In genomic region chr1:202106340-202107284, GRCh38 we compare ENCODE assay signal across 10 cellular contexts. TPM values are rescaled to one million over a fixed set of nuclear protein-coding genes. Genes with fewer than 3 reads are reported as not detected.
DNase-seq lines count a peak whose midpoint lies in the region; ATAC-seq and TF ChIP-seq lines count a peak whose summit lies in the region.
"Had no signal": no experiment of that assay in that cellular context is flagged by ENCODE, and none has a peak within 500 bp of the region (broad histone marks: within the 10 kb centered on the region; RNA-seq: fewer than 3 reads in every experiment).

No MANE protein-coding gene starts in this region.

- no peak for TF ChIP-seq CTCF in endodermal cell (conservative IDR thresholded peaks at IDR 0.05)
- no peak for TF ChIP-seq CTCF in sigmoid colon (IDR thresholded peaks at IDR 0.05)

- H3K4me1 ChIP-seq in endodermal cell (ENCODE audit: control insufficient read depth, insufficient read depth, low read length) (peaks cover 10% of the 10 kb centered on the region), mucosa of stomach (ENCODE audit: control insufficient read depth, insufficient read depth, low read length) (peaks cover 65% of the 10 kb centered on the region), sigmoid colon (no peaks in the 10 kb centered on the region)

- intact Hi-C loops in sigmoid colon (cut with DNase I): no loop called here

- H3K36me3 Mint-ChIP-seq in endodermal cell (ENCODE audit: low read depth): no peaks in the 10 kb centered on the region
- H3K36me3 Mint-ChIP-seq in naive thymus-derived CD8-positive, alpha-beta T cell: no peaks in the 10 kb centered on the region

- no peak overlapping the region for H3K4me3 ChIP-seq in endodermal cell (ENCODE audit: low read length)
- H3K4me3 ChIP-seq in mucosa of stomach (ENCODE audit: low read length): peak overlapping the region; percentile 44
- H3K4me3 ChIP-seq in sigmoid colon: no peak overlapping the region

- no peaks in the 10 kb centered on the region for H3K9me3 Mint-ChIP-seq in endodermal cell
- H3K9me3 Mint-ChIP-seq in naive thymus-derived CD8-positive, alpha-beta T cell: no peaks in the 10 kb centered on the region
- H3K9me3 Mint-ChIP-seq: activated T-helper 1 cell treated with anti-CD3 and anti-CD28 coated beads, Interleukin-12 subunit alpha, Interleukin-12 subunit beta, Interleukin-2, Interleukin-4 antibody, amounts not matched to agents 30 ng/mL and 10 ng/mL and 1 ng/mL, durations not matched to agents 14 hours and 24 hours and 36 hours had no signal

- peak in 1 of 2 donors; percentile 28 for TF ChIP-seq POLR2A in sigmoid colon (IDR thresholded peaks at IDR 0.05)

- H3K36me3 ChIP-seq in endodermal cell (ENCODE audit: control insufficient read depth, insufficient read depth, low read length): no peaks in the 10 kb centered on the region
- H3K36me3 ChIP-seq in mucosa of stomach (ENCODE audit: control insufficient read depth, insufficient read depth, low read length): no peaks in the 10 kb centered on the region
- no peaks in the 10 kb centered on the region for H3K36me3 ChIP-seq in sigmoid colon

- H3K27me3 ChIP-seq in endodermal cell (ENCODE audit: control insufficient read depth, insufficient read depth, low read length, poor library complexity, severe bottlenecking): no peaks in the 10 kb centered on the region
- no peaks in the 10 kb centered on the region for H3K27me3 ChIP-seq in mucosa of stomach (ENCODE audit: control insufficient read depth, insufficient read depth, low read length)
- H3K27me3 ChIP-seq in sigmoid colon: peaks cover 0 to 6% (median 0%) of the 10 kb centered on the region in 3 donors

- TF ChIP-seq EP300 in sigmoid colon (IDR thresholded peaks at IDR 0.05): no peak

- no peak overlapping the region for H3K4me3 Mint-ChIP-seq in endodermal cell
- no peak overlapping the region for H3K4me3 Mint-ChIP-seq in naive thymus-derived CD8-positive, alpha-beta T cell
- H3K4me3 Mint-ChIP-seq: activated T-helper 1 cell treated with anti-CD3 and anti-CD28 coated beads, Interleukin-12 subunit alpha, Interleukin-12 subunit beta, Interleukin-2, Interleukin-4 antibody, amounts not matched to agents 30 ng/mL and 10 ng/mL and 1 ng/mL, durations not matched to agents 14 hours and 24 hours and 36 hours had no signal

- H3K9me3 ChIP-seq in endodermal cell (ENCODE audit: control insufficient read depth, low read length) (no peaks in the 10 kb centered on the region), mucosa of stomach (ENCODE audit: control insufficient read depth, low read length) (no peaks in the 10 kb centered on the region), sigmoid colon (no peaks in the 10 kb centered on the region)

- ATAC-seq in naive thymus-derived CD8-positive, alpha-beta T cell: no peak

- DNase-seq in DMS53 (lab: John Stamatoyannopoulos, UW): peak; percentile 97
- DNase-seq in NCI-H146 (lab: John Stamatoyannopoulos, UW): peak; percentile 90
- DNase-seq in endodermal cell: peak; percentile 69
- no peak for DNase-seq in HuH-7 (ENCODE audit: low spot score)
- no peak for DNase-seq in NOMO-1 treated with DMSO at 0.1 percent for 48 hours (lab: John Stamatoyannopoulos, UW; ENCODE audit: unreplicated experiment)
- no peak for DNase-seq in naive thymus-derived CD8-positive, alpha-beta T cell
- DNase-seq in sigmoid colon: no peak
- DNase-seq: T-helper 2 cell had no signal

- 88 to 97% methylated on average over 3 to 11 of the region's 11 CpGs for WGBS in endodermal cell (ENCODE audit: insufficient coverage in 1 of 2, insufficient read length in 1 of 2), 2 experiments
- 17 to 65% methylated on average over 11 of the region's 11 CpGs for WGBS in sigmoid colon, 2 donors

- H3K27me3 Mint-ChIP-seq in endodermal cell (ENCODE audit: insufficient read depth): no peaks in the 10 kb centered on the region
- peaks cover 0 to 8% (median 0%) of the 10 kb centered on the region in 5 donors for H3K27me3 Mint-ChIP-seq in naive thymus-derived CD8-positive, alpha-beta T cell

- POLR2A ChIA-PET in naive thymus-derived CD8-positive, alpha-beta T cell (lab: Charles Lee): interaction anchor here (0.6 kb wide), 1 partner anchor 8 kb away, joined by 4 read pairs; no protein-coding TSS in a partner anchor

- H3K27ac ChIP-seq in endodermal cell (ENCODE audit: low read depth, low read length) (no peak overlapping the region), sigmoid colon (peak overlapping the region in 2 of 4 donors; percentile 1 to 42)

- H3K9ac ChIP-seq in endodermal cell (ENCODE audit: extremely low read depth, low read length, poor library complexity, severe bottlenecking): no peak overlapping the region
- peak overlapping the region; percentile 95 for H3K9ac ChIP-seq in mucosa of stomach (ENCODE audit: low read length)

- peak overlapping the region; percentile 97 for H3K27ac Mint-ChIP-seq in endodermal cell
- H3K27ac Mint-ChIP-seq in naive thymus-derived CD8-positive, alpha-beta T cell: no peak overlapping the region
- H3K27ac Mint-ChIP-seq: activated T-helper 1 cell treated with anti-CD3 and anti-CD28 coated beads, Interleukin-12 subunit alpha, Interleukin-12 subunit beta, Interleukin-2, Interleukin-4 antibody, amounts not matched to agents 30 ng/mL and 10 ng/mL and 1 ng/mL, durations not matched to agents 14 hours and 24 hours and 36 hours had no signal

- peaks cover 38% of the 10 kb centered on the region for H3K4me1 Mint-ChIP-seq in endodermal cell
- no peaks in the 10 kb centered on the region for H3K4me1 Mint-ChIP-seq in naive thymus-derived CD8-positive, alpha-beta T cell

RNA-seq across cellular contexts. Expression of gene GPR37L1, which starts 16.1 kb away (rescaled TPM):
- under 1 TPM in 1 of 2 donors, not detected in 1; 0.04 TPM for total RNA-seq in endodermal cell
- polyA plus RNA-seq in endodermal cell (2013, experiment 1 of 2): 0.07 TPM
- polyA plus RNA-seq in endodermal cell (2013, experiment 2 of 2): 0.12 TPM
- total RNA-seq in naive thymus-derived CD8-positive, alpha-beta T cell: not detected
- under 1 TPM in 2 of 3 donors, not detected in 1; 0.02 to 0.19 TPM for polyA plus RNA-seq in naive thymus-derived CD8-positive, alpha-beta T cell
- total RNA-seq in sigmoid colon: under 1 TPM; under 0.01 to 0.36 (median 0.27) TPM
- polyA plus RNA-seq in sigmoid colon: 1 to 10 TPM in 1 of 3 donors, under 1 TPM in 1, not detected in 1; 0.92 to 1.8 TPM
- total RNA-seq: activated T-helper 1 cell treated with anti-CD3 and anti-CD28 coated beads, Interleukin-12 subunit alpha, Interleukin-12 subunit beta, Interleukin-2, Interleukin-4 antibody, amounts not matched to agents 30 ng/mL and 10 ng/mL and 1 ng/mL, durations not matched to agents 14 hours and 24 hours and 36 hours had no signal

RNA-seq across cellular contexts. Expression of gene ARL8A, which starts 37.9 kb away (rescaled TPM):
- total RNA-seq in endodermal cell: 10 to 100 TPM; 72.8 to 82.0 TPM
- polyA plus RNA-seq in endodermal cell (2013, experiment 1 of 2): 52.4 TPM
- 54.7 TPM for polyA plus RNA-seq in endodermal cell (2013, experiment 2 of 2)
- 10 to 100 TPM; 43.3 to 50.0 TPM for total RNA-seq in naive thymus-derived CD8-positive, alpha-beta T cell
- polyA plus RNA-seq in naive thymus-derived CD8-positive, alpha-beta T cell: 1 to 10 TPM; 4.9 to 6.4 (median 5.6) TPM
- total RNA-seq in sigmoid colon: 10 to 100 TPM; 21.6 to 29.0 (median 25.2) TPM
- 10 to 100 TPM; 13.8 to 22.4 (median 15.7) TPM for polyA plus RNA-seq in sigmoid colon

RNA-seq across cellular contexts. Expression of gene PTPN7, which starts 53.8 kb away (rescaled TPM):
- not detected for total RNA-seq in endodermal cell
- not detected for polyA plus RNA-seq in endodermal cell (2013, experiment 1 of 2)
- not detected for polyA plus RNA-seq in endodermal cell (2013, experiment 2 of 2)
- 10 to 100 TPM; 35.9 to 37.4 TPM for total RNA-seq in naive thymus-derived CD8-positive, alpha-beta T cell
- polyA plus RNA-seq in naive thymus-derived CD8-positive, alpha-beta T cell: 10 to 100 TPM; 37.7 to 44.4 (median 39.1) TPM
- 1 to 10 TPM in 2 of 4 donors, under 1 TPM in 1, not detected in 1; 0.71 to 6.2 (median 3.0) TPM for total RNA-seq in sigmoid colon
- polyA plus RNA-seq in sigmoid colon: 10 to 100 TPM in 1 of 3 donors, 1 to 10 TPM in 2; 2.3 to 18.2 (median 6.0) TPM

Comparison
In these comparisons a context has a peak if more than half of its experiments do, and no peak if none do; other contexts are left out.
1. DNase-seq: peak in DMS53 (single experiment), NCI-H146 (single experiment) and endodermal cell (single experiment); none in HuH-7 (single experiment), NOMO-1 treated with DMSO at 0.1 percent for 48 hours (single experiment), naive thymus-derived CD8-positive, alpha-beta T cell (0 of 10) and sigmoid colon (single experiment).
2. RNA of gene PTPN7, which starts 53.8 kb away (total RNA-seq): 35.9 to 37.4 TPM in naive thymus-derived CD8-positive, alpha-beta T cell; 0.71 to 6.2 TPM in sigmoid colon and not detected in endodermal cell; every median in the first group is over 4 times any median in the second.